In the genomic region with DNA sequence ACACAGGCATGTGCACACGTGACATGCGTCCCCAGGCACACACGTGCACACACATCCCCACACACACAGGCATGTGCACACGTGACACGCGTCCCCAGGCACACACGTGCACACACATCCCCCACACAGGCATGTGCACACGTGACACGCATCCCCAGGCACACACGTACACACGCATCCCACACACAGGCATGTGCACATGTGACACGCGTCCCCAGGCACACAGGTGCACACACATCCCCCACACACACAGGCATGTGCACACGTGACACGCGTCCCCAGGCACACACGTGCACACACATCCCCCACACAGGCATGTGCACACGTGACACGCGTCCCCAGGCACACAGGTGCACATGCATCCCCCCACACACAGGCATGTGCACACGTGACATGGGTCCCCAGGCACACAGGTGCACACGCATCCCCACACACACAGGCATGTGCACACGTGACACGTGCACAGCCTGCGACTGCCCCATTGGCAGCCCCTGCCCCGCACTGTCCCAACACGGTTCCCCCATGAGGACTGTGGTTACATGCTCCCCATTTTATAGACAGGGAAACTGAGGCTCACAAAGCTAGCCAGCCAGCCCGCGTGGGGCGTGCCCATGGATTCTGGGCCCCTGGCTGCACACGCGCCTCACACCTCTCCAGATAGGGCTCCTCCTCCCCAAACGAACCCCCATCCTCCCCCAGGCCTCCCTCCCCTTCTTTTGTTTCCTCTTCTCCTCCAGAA, we compare ENCODE assay signal across 1 cellular context.
TF ChIP-seq lines count a peak whose summit lies in the region.

No MANE protein-coding gene starts in this region.

TF ChIP-seq in A549, 52 proteins besides CTCF, POLR2A, EP300 and RAD21:
- TF ChIP-seq, protein P1, sequence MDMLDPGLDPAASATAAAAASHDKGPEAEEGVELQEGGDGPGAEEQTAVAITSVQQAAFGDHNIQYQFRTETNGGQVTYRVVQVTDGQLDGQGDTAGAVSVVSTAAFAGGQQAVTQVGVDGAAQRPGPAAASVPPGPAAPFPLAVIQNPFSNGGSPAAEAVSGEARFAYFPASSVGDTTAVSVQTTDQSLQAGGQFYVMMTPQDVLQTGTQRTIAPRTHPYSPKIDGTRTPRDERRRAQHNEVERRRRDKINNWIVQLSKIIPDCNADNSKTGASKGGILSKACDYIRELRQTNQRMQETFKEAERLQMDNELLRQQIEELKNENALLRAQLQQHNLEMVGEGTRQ (IDR thresholded peaks at IDR 0.05): peak; percentile 55; the same call in 1 of the 2 replicates
TF ChIP-seq in A549: peak in this region for 1; not testable (repeated sequence) for 51.
